2 cellular contexts compared by ENCODE assay signal in genomic region chr17:9110501-9110900, GRCh38.
TF ChIP-seq lines count a peak whose summit lies in the region.

No MANE protein-coding gene starts in this region.

TF ChIP-seq in GM23338, 12 proteins besides CTCF, POLR2A, EP300 and RAD21:
- TF ChIP-seq POLR2AphosphoS5 (IDR thresholded peaks at IDR 0.05; ENCODE audit: low read depth): no peak
- no peak for TF ChIP-seq NANOG (IDR thresholded peaks at IDR 0.05; ENCODE audit: borderline replicate concordance)
- TF ChIP-seq EZH2 (IDR thresholded peaks at IDR 0.05; ENCODE audit: low read depth, unreplicated experiment): no peak
- TF ChIP-seq EZH2phosphoT487 (IDR thresholded peaks at IDR 0.05; ENCODE audit: unreplicated experiment): no peak
- no peak for TF ChIP-seq CREB1 (CRISPR knock-in tag; IDR thresholded peaks at IDR 0.05; ENCODE audit: low read depth)
- TF ChIP-seq ZNF331 (CRISPR knock-in tag; IDR thresholded peaks at IDR 0.05; ENCODE audit: low read depth): no peak
- TF ChIP-seq REST (IDR thresholded peaks at IDR 0.05; ENCODE audit: unreplicated experiment): no peak
- no peak for TF ChIP-seq ZNF462 (CRISPR knock-in tag; IDR thresholded peaks at IDR 0.05)
- TF ChIP-seq ZNF114 (CRISPR knock-in tag; IDR thresholded peaks at IDR 0.05): no peak
- TF ChIP-seq JUNB (IDR thresholded peaks at IDR 0.05; ENCODE audit: unreplicated experiment): no peak
- TF ChIP-seq STAT1 (IDR thresholded peaks at IDR 0.05; ENCODE audit: unreplicated experiment): no peak
- TF ChIP-seq ETS1 (IDR thresholded peaks at IDR 0.05): no peak

TF ChIP-seq in H1, 55 proteins besides CTCF, POLR2A, EP300 and RAD21:
- no peak for TF ChIP-seq ATF3 (IDR thresholded peaks at IDR 0.05; ENCODE audit: insufficient read depth, low read depth, low read length)
- no peak for TF ChIP-seq POU5F1 (IDR thresholded peaks at IDR 0.05; ENCODE audit: low read depth, low read length)
- TF ChIP-seq POLR2AphosphoS5 (IDR thresholded peaks at IDR 0.05; ENCODE audit: low read depth, low read length): no peak
- no peak for TF ChIP-seq YY1 (IDR thresholded peaks at IDR 0.05; ENCODE audit: low read depth, low read length)
- no peak for TF ChIP-seq CHD1 (IDR thresholded peaks at IDR 0.05; ENCODE audit: low read depth, low read length)
- TF ChIP-seq BCL11A (IDR thresholded peaks at IDR 0.05; ENCODE audit: low read depth in 2 of 2, low read length in 2 of 2): no peak
- TF ChIP-seq ZNF274 (IDR thresholded peaks at IDR 0.05; ENCODE audit: borderline replicate concordance, extremely low read depth, low read length): no peak
- TF ChIP-seq CBX5 (IDR thresholded peaks at IDR 0.05; ENCODE audit: low read depth, low read length): no peak
- TF ChIP-seq TEAD4 (IDR thresholded peaks at IDR 0.05; ENCODE audit: low read depth, low read length): no peak
- no peak for TF ChIP-seq CREB1 (IDR thresholded peaks at IDR 0.05)
- TF ChIP-seq USF2 (IDR thresholded peaks at IDR 0.05; ENCODE audit: low read length): no peak
- TF ChIP-seq SP2 (IDR thresholded peaks at IDR 0.05; ENCODE audit: low read length): no peak
- TF ChIP-seq SIN3A (conservative IDR thresholded peaks at IDR 0.05 in 1 of 2, IDR thresholded peaks at IDR 0.05 in 1 of 2; ENCODE audit: low read depth in 1 of 2, low read length in 2 of 2): no peak
